In genomic region chr1:40381268-40382109, GRCh38 we compare ENCODE assay signal across 1 cellular context.
TF ChIP-seq lines count a peak whose summit lies in the region.

No MANE protein-coding gene starts in this region.

TF ChIP-seq in HepG2, 621 proteins besides CTCF, POLR2A, EP300 and RAD21 (continued from another document):
- TF ChIP-seq HMGXB3 (CRISPR knock-in tag; IDR thresholded peaks at IDR 0.05; ENCODE audit: borderline replicate concordance) (no peak), NR2C2 (CRISPR knock-in tag; IDR thresholded peaks at IDR 0.05; ENCODE audit: borderline replicate concordance) (no peak), GATAD1 (CRISPR knock-in tag; IDR thresholded peaks at IDR 0.05) (0 out of 2 replicates have a peak, but pooled peaks have one; percentile 19), MTERF4 (CRISPR knock-in tag; IDR thresholded peaks at IDR 0.05) (no peak), NFAT5 (CRISPR knock-in tag; IDR thresholded peaks at IDR 0.05) (no peak), ZNF552 (CRISPR knock-in tag; IDR thresholded peaks at IDR 0.05; ENCODE audit: borderline replicate concordance) (no peak), FOXO1 (CRISPR knock-in tag; IDR thresholded peaks at IDR 0.05) (no peak), ATF4 (CRISPR knock-in tag; IDR thresholded peaks at IDR 0.05) (peak in 1 of 2 experiments; percentile 42; a peak in 1 of 4 replicates), ETV5 (CRISPR knock-in tag; IDR thresholded peaks at IDR 0.05; ENCODE audit: borderline replicate concordance) (0 out of 2 replicates have a peak, but pooled peaks have one; percentile 15), TEAD2 (CRISPR knock-in tag; IDR thresholded peaks at IDR 0.05) (no peak), ZNF275 (CRISPR knock-in tag; IDR thresholded peaks at IDR 0.05; ENCODE audit: borderline replicate concordance) (no peak), CEBPB (IDR thresholded peaks at IDR 0.05; ENCODE audit: borderline replicate concordance, low read depth, low read length) (peak; percentile 40; the same call in 1 of the 2 replicates), TP53 (CRISPR knock-in tag; conservative IDR thresholded peaks at IDR 0.05) (no peak), SAP130 (CRISPR knock-in tag; IDR thresholded peaks at IDR 0.05; ENCODE audit: low read depth) (peak; percentile 38; the same call in 1 of the 2 replicates), ZNF432 (CRISPR knock-in tag; IDR thresholded peaks at IDR 0.05; ENCODE audit: borderline replicate concordance) (0 out of 2 replicates have a peak, but pooled peaks have one; percentile 34), TRIM24 (CRISPR knock-in tag; IDR thresholded peaks at IDR 0.05) (no peak), TEAD3 (CRISPR knock-in tag; optimal IDR thresholded peaks at IDR 0.05; ENCODE audit: borderline replicate concordance) (peak; percentile 7), ZBTB43 (CRISPR knock-in tag; conservative IDR thresholded peaks at IDR 0.05) (0 out of 2 replicates have a peak, but pooled peaks have one; percentile 33), KDM6A (CRISPR knock-in tag; IDR thresholded peaks at IDR 0.05; ENCODE audit: low read depth) (no peak), HNRNPLL (IDR thresholded peaks at IDR 0.05; ENCODE audit: low read depth, low read length, poor library complexity, severe bottlenecking) (no peak), GATAD2A (CRISPR knock-in tag; IDR thresholded peaks at IDR 0.05) (peak; percentile 32; the same call in 1 of the 2 replicates), ZFP37 (CRISPR knock-in tag; IDR thresholded peaks at IDR 0.05; ENCODE audit: borderline replicate concordance) (no peak)
TF ChIP-seq in HepG2: peak in this region for 10.
